In the genomic region with DNA sequence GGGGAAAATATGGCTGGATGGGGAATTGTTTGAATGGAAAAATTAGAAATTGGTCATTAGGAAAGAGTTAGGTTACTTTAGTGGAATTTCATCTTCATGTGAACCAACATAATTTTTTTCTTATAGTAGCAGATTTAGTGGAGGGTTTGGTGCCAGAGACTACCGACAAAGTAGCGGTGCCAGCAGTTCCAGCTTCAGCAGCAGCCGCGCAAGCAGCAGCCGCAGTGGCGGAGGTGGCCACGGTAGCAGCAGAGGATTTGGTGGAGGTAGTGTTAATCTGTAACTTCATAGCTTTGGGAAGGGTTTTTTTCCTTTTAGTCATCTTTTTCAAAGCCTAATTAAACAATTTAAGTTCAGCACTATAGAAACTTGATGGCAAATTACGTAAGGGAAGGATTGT, we compare ENCODE assay signal across 15 cellular contexts. TPM values are rescaled to one million over a fixed set of nuclear protein-coding genes. Genes with fewer than 3 reads are reported as not detected.
DNase-seq lines count a peak whose midpoint lies in the region; ATAC-seq and TF ChIP-seq lines count a peak whose summit lies in the region.
"Had no signal": no experiment of that assay in that cellular context is flagged by ENCODE, and none has a peak within 500 bp of the region (broad histone marks: within the 10 kb centered on the region; RNA-seq: fewer than 3 reads in every experiment).

No MANE protein-coding gene starts in this region.

- intact Hi-C loops in natural killer cell (cut with micrococcal nuclease) (no loop called here), MCF 10A (cut with micrococcal nuclease) (no loop called here)

- no peaks in the 10 kb centered on the region for H3K27me3 Mint-ChIP-seq in T-helper 1 cell treated with Interleukin-12 subunit alpha and Interleukin-12 subunit beta and Interleukin-4 antibody, amounts not matched to agents 30 μg/mL and 1 μg/mL, for 36 hours (ENCODE audit: low read depth)
- H3K27me3 Mint-ChIP-seq in natural killer cell (ENCODE audit: low read depth in 2 of 2): no peaks in the 10 kb centered on the region
- no peaks in the 10 kb centered on the region for H3K27me3 Mint-ChIP-seq in natural killer cell treated with Interleukin-12 subunit alpha and Interleukin-12 subunit beta and Interleukin-15 and Interleukin-18, amount 100 ng/mL, for 72 hours
- H3K27me3 Mint-ChIP-seq in effector memory CD8-positive, alpha-beta T cell: no peaks in the 10 kb centered on the region
- no peaks in the 10 kb centered on the region for H3K27me3 Mint-ChIP-seq in MCF 10A (ENCODE audit: insufficient read depth, unreplicated experiment)

- DNase-seq in T-helper 1 cell (no peak), natural killer cell (no peak), occipital lobe (lab: John Stamatoyannopoulos, UW) (no peak), MCF 10A (ENCODE audit: unreplicated experiment) (no peak), left lobe of liver (ENCODE audit: low spot score) (no peak)
- DNase-seq in natural killer cell treated with Interleukin-12 subunit alpha and Interleukin-12 subunit beta and Interleukin-15 and Interleukin-18, amount 100 ng/mL, for 72 hours (ENCODE audit: low spot score): no peak
- no peak for DNase-seq in effector memory CD8-positive, alpha-beta T cell
- DNase-seq: H7, Karpas-422, NCI-H1105 treated with DMSO at 0.1 percent for 48 hours, NCI-H187 treated with DMSO at 0.1 percent for 48 hours, NCI-H446 treated with DMSO at 0.1 percent for 48 hours, NCI-H774 had no signal

- H3K4me3 Mint-ChIP-seq in T-helper 1 cell treated with Interleukin-12 subunit alpha and Interleukin-12 subunit beta and Interleukin-4 antibody, amounts not matched to agents 30 μg/mL and 1 μg/mL, for 36 hours: no peak overlapping the region
- peak overlapping the region; percentile 14 for H3K4me3 Mint-ChIP-seq in natural killer cell
- no peak overlapping the region for H3K4me3 Mint-ChIP-seq in natural killer cell treated with Interleukin-12 subunit alpha and Interleukin-12 subunit beta and Interleukin-15 and Interleukin-18, amount 100 ng/mL, for 72 hours
- H3K4me3 Mint-ChIP-seq in effector memory CD8-positive, alpha-beta T cell: no peak overlapping the region
- no peak overlapping the region for H3K4me3 Mint-ChIP-seq in MCF 10A (ENCODE audit: unreplicated experiment)

- no TSS peak for BruUV-seq in MCF 10A (replicated peaks; lab: Mats Ljungman, UMichigan)

- H3K27ac Mint-ChIP-seq in T-helper 1 cell treated with Interleukin-12 subunit alpha and Interleukin-12 subunit beta and Interleukin-4 antibody, amounts not matched to agents 30 μg/mL and 1 μg/mL, for 36 hours: peak overlapping the region; percentile 13
- H3K27ac Mint-ChIP-seq in natural killer cell (peak overlapping the region; percentile 52 to 93), MCF 10A (ENCODE audit: low read depth, unreplicated experiment) (no peak overlapping the region)
- no peak overlapping the region for H3K27ac Mint-ChIP-seq in natural killer cell treated with Interleukin-12 subunit alpha and Interleukin-12 subunit beta and Interleukin-15 and Interleukin-18, amount 100 ng/mL, for 72 hours
- peak overlapping the region; percentile 81 to 93 for H3K27ac Mint-ChIP-seq in effector memory CD8-positive, alpha-beta T cell

- POLR2A ChIA-PET in MCF 10A (lab: Yijun Ruan, JAX): interaction anchor here (2.9 kb wide), 1 partner anchor 9 kb away, joined by 13 read pairs; no protein-coding TSS in a partner anchor

- CTCF ChIA-PET in MCF 10A (lab: Yijun Ruan, JAX): no interaction called here

- no peaks in the 10 kb centered on the region for H3K9me3 Mint-ChIP-seq in T-helper 1 cell treated with Interleukin-12 subunit alpha and Interleukin-12 subunit beta and Interleukin-4 antibody, amounts not matched to agents 30 μg/mL and 1 μg/mL, for 36 hours
- H3K9me3 Mint-ChIP-seq in natural killer cell: no peaks in the 10 kb centered on the region
- no peaks in the 10 kb centered on the region for H3K9me3 Mint-ChIP-seq in natural killer cell treated with Interleukin-12 subunit alpha and Interleukin-12 subunit beta and Interleukin-15 and Interleukin-18, amount 100 ng/mL, for 72 hours
- H3K9me3 Mint-ChIP-seq in effector memory CD8-positive, alpha-beta T cell: no peaks in the 10 kb centered on the region
- H3K9me3 Mint-ChIP-seq in MCF 10A (ENCODE audit: unreplicated experiment): no peaks in the 10 kb centered on the region

- ATAC-seq in natural killer cell (no peak), left lobe of liver (no peak)
- no peak for ATAC-seq in natural killer cell treated with Interleukin-12 subunit alpha and Interleukin-12 subunit beta and Interleukin-15 and Interleukin-18, amount 100 ng/mL, for 72 hours
- no peak for ATAC-seq in effector memory CD8-positive, alpha-beta T cell (replicated peaks)
- ATAC-seq: Right ventricle myocardium inferior had no signal

- H3K36me3 Mint-ChIP-seq in T-helper 1 cell treated with Interleukin-12 subunit alpha and Interleukin-12 subunit beta and Interleukin-4 antibody, amounts not matched to agents 30 μg/mL and 1 μg/mL, for 36 hours (ENCODE audit: low read depth): peaks cover 58% of the 10 kb centered on the region
- peaks cover 36% of the 10 kb centered on the region for H3K36me3 Mint-ChIP-seq in natural killer cell
- H3K36me3 Mint-ChIP-seq in natural killer cell treated with Interleukin-12 subunit alpha and Interleukin-12 subunit beta and Interleukin-15 and Interleukin-18, amount 100 ng/mL, for 72 hours: peaks cover 35% of the 10 kb centered on the region
- H3K36me3 Mint-ChIP-seq in effector memory CD8-positive, alpha-beta T cell (ENCODE audit: insufficient read depth): peaks cover 100% of the 10 kb centered on the region
- peaks cover 96% of the 10 kb centered on the region for H3K36me3 Mint-ChIP-seq in MCF 10A (ENCODE audit: insufficient read depth, unreplicated experiment)

- peaks cover 29% of the 10 kb centered on the region for H3K4me1 Mint-ChIP-seq in T-helper 1 cell treated with Interleukin-12 subunit alpha and Interleukin-12 subunit beta and Interleukin-4 antibody, amounts not matched to agents 30 μg/mL and 1 μg/mL, for 36 hours (ENCODE audit: low read depth)
- H3K4me1 Mint-ChIP-seq in natural killer cell: peaks cover 22 to 48% of the 10 kb centered on the region in 2 donors
- peaks cover 20 to 27% of the 10 kb centered on the region in 2 donors for H3K4me1 Mint-ChIP-seq in natural killer cell treated with Interleukin-12 subunit alpha and Interleukin-12 subunit beta and Interleukin-15 and Interleukin-18, amount 100 ng/mL, for 72 hours (ENCODE audit: low read depth in 2 of 2)
- H3K4me1 Mint-ChIP-seq in effector memory CD8-positive, alpha-beta T cell (ENCODE audit: low read depth in 2 of 2): peaks cover 5 to 8% of the 10 kb centered on the region in 2 donors
- peaks cover 17% of the 10 kb centered on the region for H3K4me1 Mint-ChIP-seq in MCF 10A (ENCODE audit: insufficient read depth, unreplicated experiment)

- no peak for TF ChIP-seq CTCF in natural killer cell (IDR thresholded peaks at IDR 0.05)
- TF ChIP-seq CTCF in MCF 10A (IDR thresholded peaks at IDR 0.05; ENCODE audit: unreplicated experiment): no peak

RNA-seq across cellular contexts. Expression of a gene that starts 13.2 kb away (rescaled TPM):
- total RNA-seq in natural killer cell: 1,000 to 10,000 TPM in 2 of 3 donors, 100 to 1,000 TPM in 1; 695 to 1,297 (median 1,054) TPM
- total RNA-seq in natural killer cell treated with Interleukin-12 subunit alpha and Interleukin-12 subunit beta and Interleukin-15 and Interleukin-18, amount 100 ng/mL, for 72 hours: 100 to 1,000 TPM; 252 to 451 TPM
- 307 TPM for total RNA-seq in occipital lobe
- total RNA-seq in MCF 10A (2022): 290 and 297 TPM in 2 replicates
- total RNA-seq in left lobe of liver: 92.3 TPM

Comparison
In these comparisons a context has a peak if more than half of its experiments do, and no peak if none do; other contexts are left out.
1. H3K27ac Mint-ChIP-seq: peak in T-helper 1 cell treated with Interleukin-12 subunit alpha and Interleukin-12 subunit beta and Interleukin-4 antibody, amounts not matched to agents 30 μg/mL and 1 μg/mL, for 36 hours (single experiment), natural killer cell (2 of 2) and effector memory CD8-positive, alpha-beta T cell (2 of 2); none in natural killer cell treated with Interleukin-12 subunit alpha and Interleukin-12 subunit beta and Interleukin-15 and Interleukin-18, amount 100 ng/mL, for 72 hours (0 of 2) and MCF 10A (single experiment).